In genomic region chr17:40538936-40539705, GRCh38 we compare ENCODE assay signal across 11 cellular contexts. TPM values are rescaled to one million over a fixed set of nuclear protein-coding genes. Genes with fewer than 3 reads are reported as not detected.
A peak's percentile ranks its signal among the peaks of the same experiment; 100 is the strongest.
DNase-seq lines count a peak whose midpoint lies in the region; ATAC-seq and TF ChIP-seq lines count a peak whose summit lies in the region.
"Had no signal": no experiment of that assay in that cellular context is flagged by ENCODE, and none has a peak within 500 bp of the region (broad histone marks: within the 10 kb centered on the region; RNA-seq: fewer than 3 reads in every experiment).

No MANE protein-coding gene starts in this region.

- H3K27ac Mint-ChIP-seq in endodermal cell (peak overlapping the region; percentile 36), osteocyte (ENCODE audit: unreplicated experiment) (peak overlapping the region; percentile 99)

- H3K4me3 Mint-ChIP-seq in endodermal cell (no peak overlapping the region), osteocyte (ENCODE audit: unreplicated experiment) (no peak overlapping the region)

- peak overlapping the region; percentile 100 for H2BK120ac ChIP-seq in IMR-90 (ENCODE audit: low read depth, low read length)

- H2AK9ac ChIP-seq in IMR-90 (replicated peaks; ENCODE audit: low read depth, low read length, poor library complexity), result peak overlapping the region; percentile 98

- H3K56ac ChIP-seq in IMR-90 (ENCODE audit: extremely low read depth, insufficient read depth, low read length), result no peak overlapping the region

- no peak for TF ChIP-seq POLR2A in IMR-90 (IDR thresholded peaks at IDR 0.05; ENCODE audit: low read depth, low read length)

- peaks cover 64% of the 10 kb centered on the region for H3K9me1 ChIP-seq in IMR-90 (ENCODE audit: insufficient read depth, low read length)

- TF ChIP-seq CTCF in A673 (conservative IDR thresholded peaks at IDR 0.05; ENCODE audit: low read depth, low read length) (no peak), IMR-90 (conservative IDR thresholded peaks at IDR 0.05; ENCODE audit: low read depth, low read length) (no peak), endodermal cell (conservative IDR thresholded peaks at IDR 0.05) (no peak), osteocyte (IDR thresholded peaks at IDR 0.05) (no peak)

- H3K4me1 Mint-ChIP-seq in endodermal cell (peaks cover 19% of the 10 kb centered on the region), osteocyte (ENCODE audit: unreplicated experiment) (peaks cover 84% of the 10 kb centered on the region)

- intact Hi-C loops in A673 (cut with micrococcal nuclease; ENCODE audit: unreplicated experiment), result loop anchor here (10.0 kb wide), 1 partner anchor 94 kb away; the partner anchor contains the start of gene IGFBP4
- intact Hi-C loops in IMR-90 (cut with micrococcal nuclease), result no loop called here

- no peak overlapping the region for H3K4me2 ChIP-seq in IMR-90 (ENCODE audit: low read depth, low read length)

- peaks cover 0 to 23% of the 10 kb centered on the region in 2 experiments; a peak in 3 of 4 replicates for H3K79me1 ChIP-seq in IMR-90 (ENCODE audit: low read depth in 1 of 2, low read length in 2 of 2)

- H4K20me1 ChIP-seq in IMR-90 (ENCODE audit: insufficient read depth, low read length), result no peaks in the 10 kb centered on the region

- peak overlapping the region; percentile 83 for H2BK5ac ChIP-seq in IMR-90 (ENCODE audit: low read depth, low read length, poor library complexity, severe bottlenecking)

- H3K18ac ChIP-seq in IMR-90 (ENCODE audit: low read depth, low read length), result peak overlapping the region; percentile 93

- ATAC-seq in IMR-90 (ENCODE audit: low read depth) (no peak), GM21515 (IDR thresholded peaks at IDR 0.05; ENCODE audit: unreplicated experiment) (no peak)
- ATAC-seq: esophagus mucosa had no signal

- H3K14ac ChIP-seq in IMR-90 (replicated peaks; ENCODE audit: low read depth, low read length), result peak overlapping the region; percentile 96

- H4K8ac ChIP-seq in IMR-90 (ENCODE audit: low read depth in 2 of 2, low read length in 2 of 2), result peak overlapping the region; percentile 97 to 98

- POLR2A ChIA-PET in A673 (lab: Charles Lee; ENCODE audit: low non-redundant PET) (interaction anchor here (0.6 kb wide), 1 partner anchor 11 kb away, joined by 3 read pairs; no protein-coding TSS in a partner anchor), IMR-90 (lab: Charles Lee; ENCODE audit: unreplicated experiment) (interaction anchor here (0.6 to 1.6 kb wide), 2 partner anchors 10 to 93 kb away, joined by 3 to 11 read pairs; no protein-coding TSS in a partner anchor)

- H4K5ac ChIP-seq in IMR-90 (ENCODE audit: low read depth, low read length), result peak overlapping the region; percentile 91

- peaks cover 71% of the 10 kb centered on the region for H3K27me3 Mint-ChIP-seq in endodermal cell (ENCODE audit: insufficient read depth)
- no peaks in the 10 kb centered on the region for H3K27me3 Mint-ChIP-seq in osteocyte (ENCODE audit: unreplicated experiment)

- H3K27ac ChIP-seq in A673 (ENCODE audit: low read depth, low read length, poor library complexity, severe bottlenecking) (peak overlapping the region; percentile 37), IMR-90 (ENCODE audit: insufficient read depth, low read length) (peak overlapping the region; percentile 30; the same call in 1 of the 2 replicates), endodermal cell (ENCODE audit: low read depth, low read length) (no peak overlapping the region)

- DNase-seq in A673 (ENCODE audit: low spot score) (peak; percentile 28), IMR-90 (no peak), endodermal cell (peak; percentile 90), osteocyte (ENCODE audit: extremely low spot score, unreplicated experiment) (no peak), H4 (ENCODE audit: low spot score) (no peak), NCI-H2081 treated with DMSO at 0.1 percent for 48 hours (lab: John Stamatoyannopoulos, UW) (no peak)
- no peak for DNase-seq in stimulated activated CD4-positive, alpha-beta T cell treated with anti-CD3 and anti-CD28 coated beads, Interleukin-1b, Interleukin-23, amount 100 ng/mL, for 48 hours
- DNase-seq: NCI-H1048 had no signal

- H3K9me3 Mint-ChIP-seq in endodermal cell (no peaks in the 10 kb centered on the region), osteocyte (ENCODE audit: unreplicated experiment) (no peaks in the 10 kb centered on the region)

- WGBS in IMR-90 (ENCODE audit: extremely low coverage in 2 of 2, insufficient read length in 1 of 2), 2 experiments, result no CpG with 5 or more reads among the region's 6 CpGs
- WGBS in endodermal cell (ENCODE audit: insufficient coverage in 1 of 2, insufficient read length in 1 of 2), 2 experiments, result 85 to 94% methylated on average over 2 to 6 of the region's 6 CpGs

- no peak for TF ChIP-seq RAD21 in IMR-90 (IDR thresholded peaks at IDR 0.05; ENCODE audit: low read length)

- BruUV-seq in A673 (replicated peaks; lab: Mats Ljungman, UMichigan) (no TSS peak), IMR-90 (replicated peaks; lab: Mats Ljungman, UMichigan) (no TSS peak)

- H3K4me3 ChIP-seq in A673 (ENCODE audit: low read depth, low read length, poor library complexity, severe bottlenecking) (no peak overlapping the region), IMR-90 (ENCODE audit: insufficient read depth, low read depth, low read length) (no peak overlapping the region), endodermal cell (ENCODE audit: low read length) (no peak overlapping the region)

- CTCF ChIA-PET in A673 (lab: Charles Lee) (no interaction called here), IMR-90 (lab: Yijun Ruan, JAX) (interaction anchor here (0.6 to 2.5 kb wide), 3 partner anchors 21 to 177 kb away, joined by 3 to 10 read pairs (median 8); no protein-coding TSS in a partner anchor)

- peak overlapping the region; percentile 100 for H3K4ac ChIP-seq in IMR-90 (ENCODE audit: low read depth, low read length)

- H2BK20ac ChIP-seq in IMR-90 (ENCODE audit: low read depth, low read length), result peak overlapping the region; percentile 100

- H2BK15ac ChIP-seq in IMR-90 (ENCODE audit: low read depth, low read length), result peak overlapping the region; percentile 98; the same call in 2 of the 3 replicates

- H3K27me3 ChIP-seq in A673 (replicated peaks; ENCODE audit: insufficient read depth, low read depth, low read length, poor library complexity), result no peaks in the 10 kb centered on the region
- H3K27me3 ChIP-seq in IMR-90 (ENCODE audit: control insufficient read depth, insufficient read depth, low read length), result no peaks in the 10 kb centered on the region
- no peaks in the 10 kb centered on the region for H3K27me3 ChIP-seq in endodermal cell (ENCODE audit: control insufficient read depth, insufficient read depth, low read length, poor library complexity, severe bottlenecking)

- H3K9ac ChIP-seq in IMR-90 (ENCODE audit: low read depth, low read length) (no peak overlapping the region; the same call in 1 of the 2 replicates), endodermal cell (ENCODE audit: extremely low read depth, low read length, poor library complexity, severe bottlenecking) (no peak overlapping the region)

- in situ Hi-C loops in IMR-90 (cut with MboI; ENCODE audit: low sequenced_read_pairs), result loop anchor here (5.0 kb wide), 1 partner anchor 237 kb away; no protein-coding TSS in a partner anchor

- peak overlapping the region; percentile 99 for H2AK5ac ChIP-seq in IMR-90 (ENCODE audit: low read depth, low read length)

- peak overlapping the region; percentile 72; the same call in 1 of the 2 replicates for H3K23ac ChIP-seq in IMR-90 (ENCODE audit: low read depth, low read length)

- H3K4me1 ChIP-seq in A673 (ENCODE audit: insufficient read depth, low read length, poor library complexity, severe bottlenecking) (peaks cover 9% of the 10 kb centered on the region), IMR-90 (ENCODE audit: control insufficient read depth, insufficient read depth, low read length) (peaks cover 48% of the 10 kb centered on the region), endodermal cell (ENCODE audit: control insufficient read depth, insufficient read depth, low read length) (peaks cover 12% of the 10 kb centered on the region)

- dilution Hi-C loops in IMR-90 (cut with HindIII; ENCODE audit: low sequenced_read_pairs, unreplicated experiment), result no loop called here

- H3K9me3 ChIP-seq in A673 (ENCODE audit: low read depth, low read length, poor library complexity, severe bottlenecking) (no peaks in the 10 kb centered on the region), IMR-90 (ENCODE audit: control insufficient read depth, insufficient read depth, low read length) (no peaks in the 10 kb centered on the region), endodermal cell (ENCODE audit: control insufficient read depth, low read length) (no peaks in the 10 kb centered on the region)

- H4K91ac ChIP-seq in IMR-90 (ENCODE audit: insufficient read depth, low read depth, low read length), result peak overlapping the region; percentile 100

- H3K36me3 Mint-ChIP-seq in endodermal cell (ENCODE audit: low read depth), result no peaks in the 10 kb centered on the region
- H3K36me3 Mint-ChIP-seq in osteocyte (ENCODE audit: unreplicated experiment), result no peaks in the 10 kb centered on the region

- H3K36me3 ChIP-seq in A673 (ENCODE audit: insufficient read depth, low read length, poor library complexity, severe bottlenecking) (no peaks in the 10 kb centered on the region), IMR-90 (ENCODE audit: control insufficient read depth, insufficient read depth, low read length) (no peaks in the 10 kb centered on the region), endodermal cell (ENCODE audit: control insufficient read depth, insufficient read depth, low read length) (no peaks in the 10 kb centered on the region)

- peak overlapping the region; percentile 83 for H2AFZ ChIP-seq in IMR-90 (replicated peaks; ENCODE audit: low read length, poor library complexity)

RNA-seq across cellular contexts. Expression of gene CCR7, which starts 26.2 kb away (rescaled TPM):
- total RNA-seq in A673 (2021) (0.30 and 0.55 TPM in 2 replicates), IMR-90 (2012; rRNA removed) (0.28 and 0.36 TPM in 2 replicates), endodermal cell (under 1 TPM in 1 of 2 donors, not detected in 1; 0.53 TPM), osteocyte (0.21 TPM in 1 of 2 replicates, not detected in the other)
- polyA plus RNA-seq in IMR-90 (2012; rRNA removed), result 0.14 and 0.22 TPM in 2 replicates
- polyA plus RNA-seq in IMR-90 (2012; cell fraction: cytosol; rRNA removed), result 0.16 TPM in 1 of 2 replicates, not detected in the other
- polyA plus RNA-seq in IMR-90 (2012; cell fraction: nucleus; rRNA removed; ENCODE audit: low replicate concordance), result 0.23 and 0.39 TPM in 2 replicates
- 0.21 TPM for polyA plus RNA-seq in endodermal cell (2013, experiment 1 of 2)
- not detected for polyA plus RNA-seq in endodermal cell (2013, experiment 2 of 2)
- not detected in 2 replicates for total RNA-seq in H4 (2014; rRNA removed; shearing (Covaris generic))

RNA-seq across cellular contexts. Expression of gene TNS4, which starts 37.7 kb away (rescaled TPM):
- not detected in 2 replicates for total RNA-seq in A673 (2021)
- 0.28 TPM in 1 of 2 replicates, not detected in the other for total RNA-seq in IMR-90 (2012; rRNA removed)
- 0.07 TPM in 1 of 2 replicates, not detected in the other for polyA plus RNA-seq in IMR-90 (2012; rRNA removed)
- polyA plus RNA-seq in IMR-90 (2012; cell fraction: cytosol; rRNA removed), result 0.07 and 0.08 TPM in 2 replicates
- 0.33 and 0.57 TPM in 2 replicates for polyA plus RNA-seq in IMR-90 (2012; cell fraction: nucleus; rRNA removed; ENCODE audit: low replicate concordance)
- total RNA-seq in endodermal cell, result 1 to 10 TPM in 1 of 2 donors, under 1 TPM in 1; 0.89 to 2.5 TPM
- 0.07 TPM for polyA plus RNA-seq in endodermal cell (2013, experiment 1 of 2)
- polyA plus RNA-seq in endodermal cell (2013, experiment 2 of 2), result not detected
- total RNA-seq in osteocyte, result 0.21 and 0.73 TPM in 2 replicates
- not detected in 2 replicates for total RNA-seq in H4 (2014; rRNA removed; shearing (Covaris generic))
- total RNA-seq: temporal lobe had no signal

Comparison
In these comparisons a context has a peak if more than half of its experiments do, and no peak if none do; other contexts are left out.
1. DNase-seq: peak in A673 (single experiment) and endodermal cell (single experiment); none in IMR-90 (single experiment), osteocyte (single experiment), H4 (single experiment), stimulated activated CD4-positive, alpha-beta T cell treated with anti-CD3 and anti-CD28 coated beads, Interleukin-1b, Interleukin-23, amount 100 ng/mL, for 48 hours (single experiment) and NCI-H2081 treated with DMSO at 0.1 percent for 48 hours (single experiment).